18 cellular contexts compared by ENCODE assay signal in the genomic region with DNA sequence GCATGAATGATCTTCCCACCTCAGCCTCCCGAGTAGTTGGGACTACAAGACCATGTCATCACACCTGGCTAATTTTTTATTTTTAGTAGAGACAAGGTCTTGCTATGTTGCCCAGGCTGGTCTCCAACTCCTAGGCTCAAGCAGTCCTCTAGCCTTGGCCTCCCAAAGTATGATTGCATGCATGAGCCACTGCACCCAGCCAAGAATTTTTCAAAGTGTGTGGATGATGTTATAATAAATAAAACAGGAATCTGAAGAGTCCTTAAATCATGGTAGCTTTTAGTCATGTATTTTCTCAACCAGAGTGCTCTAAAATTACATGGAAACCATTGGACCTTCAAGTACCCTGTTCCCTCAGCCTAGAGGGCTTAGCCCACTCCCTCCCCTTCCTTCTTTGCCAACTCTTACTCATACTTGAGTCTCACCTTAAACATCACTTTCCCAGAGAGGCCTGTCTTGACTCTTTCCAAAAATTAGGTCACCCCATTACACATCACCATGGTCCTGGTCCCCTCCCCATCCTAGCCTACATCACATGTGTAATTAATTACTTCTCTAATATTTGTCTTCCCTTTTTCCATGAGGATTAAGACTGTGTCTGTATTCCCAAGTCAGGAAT. TPM values are rescaled to one million over a fixed set of nuclear protein-coding genes. Genes with fewer than 3 reads are reported as not detected.
DNase-seq lines count a peak whose midpoint lies in the region; ATAC-seq, FAIRE-seq and TF ChIP-seq lines count a peak whose summit lies in the region.
"Had no signal": no experiment of that assay in that cellular context is flagged by ENCODE, and none has a peak within 500 bp of the region (broad histone marks: within the 10 kb centered on the region; RNA-seq: fewer than 3 reads in every experiment).

No MANE protein-coding gene starts in this region.

- H3K4me1 Mint-ChIP-seq in immature natural killer cell, result no peaks in the 10 kb centered on the region

- H3K79me2 ChIP-seq in PC-3 (ENCODE audit: low read length) (no peaks in the 10 kb centered on the region), K562 (ENCODE audit: control insufficient read depth, insufficient read depth, low read length) (no peaks in the 10 kb centered on the region), smooth muscle cell (ENCODE audit: low read depth) (no peaks in the 10 kb centered on the region)

- H3F3A ChIP-seq in PC-3 (ENCODE audit: low read length, unreplicated experiment), result no peaks in the 10 kb centered on the region
- no peaks in the 10 kb centered on the region for H3F3A ChIP-seq in smooth muscle cell (ENCODE audit: low read depth)

- CTCF ChIA-PET in PC-3 (lab: Charles Lee), result no interaction called here
- CTCF ChIA-PET in K562 (lab: Yijun Ruan, JAX; ENCODE audit: low intra/inter-chr PET ratio), result interaction anchor here (1.5 kb wide), 1 partner anchor 278 kb away, joined by 6 read pairs; no protein-coding TSS in a partner anchor

- no peaks in the 10 kb centered on the region for H3K36me3 Mint-ChIP-seq in immature natural killer cell
- H3K36me3 Mint-ChIP-seq: CD4-positive, alpha-beta memory T cell had no signal

- no peaks in the 10 kb centered on the region for H3K9me1 ChIP-seq in K562 (ENCODE audit: control insufficient read depth, insufficient read depth, low read length)

- 9% methylated on average over 1 of the region's 1 CpG for WGBS in K562 (ENCODE audit: insufficient coverage, low coverage, missing lambda C conversion rate)
- 58 to 89% methylated on average over 1 of the region's 1 CpG for WGBS in upper lobe of left lung, 2 donors
- WGBS in smooth muscle cell (ENCODE audit: low lambda C conversion rate), result 100% methylated on average over 1 of the region's 1 CpG

- in situ Hi-C loops in K562 (cut with MboI), result no loop called here

- no peak overlapping the region for H3K4me3 ChIP-seq in PC-3 (ENCODE audit: low read length)
- H3K4me3 ChIP-seq in K562, result no peak overlapping the region
- H3K4me3 ChIP-seq in left lung, result no peak overlapping the region
- no peak overlapping the region for H3K4me3 ChIP-seq in upper lobe of left lung
- no peak overlapping the region for H3K4me3 ChIP-seq in smooth muscle cell
- H3K4me3 ChIP-seq: A549, HAP-1 had no signal

- peaks cover 0 to 4% (median 3%) of the 10 kb centered on the region in 3 donors for H3K27me3 Mint-ChIP-seq in immature natural killer cell (ENCODE audit: low read depth in 3 of 3)

- H2AFZ ChIP-seq in PC-3 (ENCODE audit: low read length) (no peak overlapping the region), K562 (ENCODE audit: low read depth, low read length) (no peak overlapping the region), smooth muscle cell (ENCODE audit: low read depth) (no peak overlapping the region)

- no peak for FAIRE-seq in K562 (lab: Jason Lieb, UNC)
- FAIRE-seq: A549, GM19239, H1 had no signal

- H3K27me3 ChIP-seq in PC-3 (ENCODE audit: low read length), result no peaks in the 10 kb centered on the region
- peaks cover 4 to 5% of the 10 kb centered on the region in 2 experiments; a peak in 2 of 5 replicates for H3K27me3 ChIP-seq in K562 (ENCODE audit: control insufficient read depth in 2 of 2, insufficient read depth in 2 of 2, low read length in 2 of 2)
- H3K27me3 ChIP-seq in left lung, result peaks cover 3 to 25% of the 10 kb centered on the region in 2 donors
- no peaks in the 10 kb centered on the region for H3K27me3 ChIP-seq in upper lobe of left lung
- no peaks in the 10 kb centered on the region for H3K27me3 ChIP-seq in smooth muscle cell (ENCODE audit: low read depth)
- H3K27me3 ChIP-seq: BE2C had no signal

- H3K9ac ChIP-seq in PC-3 (ENCODE audit: low read length) (no peak overlapping the region), K562 (ENCODE audit: insufficient read depth in 1 of 2, low read depth in 2 of 2, low read length in 2 of 2) (no peak overlapping the region), smooth muscle cell (ENCODE audit: low read depth) (no peak overlapping the region)

- H3K27ac Mint-ChIP-seq in immature natural killer cell, result peak overlapping the region in 1 of 6 donors; percentile 67

- no peak overlapping the region for H3K4me2 ChIP-seq in PC-3 (ENCODE audit: low read length)
- H3K4me2 ChIP-seq in K562 (ENCODE audit: insufficient read depth, low read length), result no peak overlapping the region
- no peak overlapping the region for H3K4me2 ChIP-seq in smooth muscle cell
- H3K4me2 ChIP-seq: A549 had no signal

- no peak for TF ChIP-seq CTCF in PC-3 (conservative IDR thresholded peaks at IDR 0.05; ENCODE audit: low read depth, low read length)
- TF ChIP-seq CTCF in K562 (IDR thresholded peaks at IDR 0.05 in 2 of 3, conservative IDR thresholded peaks at IDR 0.05 in 1 of 3; ENCODE audit: insufficient read depth in 2 of 3, low read depth in 1 of 3, low read length in 3 of 3), result no peak
- TF ChIP-seq CTCF in left lung (IDR thresholded peaks at IDR 0.05), result no peak
- no peak for TF ChIP-seq CTCF in upper lobe of left lung (IDR thresholded peaks at IDR 0.05)
- TF ChIP-seq CTCF in smooth muscle cell (IDR thresholded peaks at IDR 0.05; ENCODE audit: borderline replicate concordance, insufficient read depth, poor library complexity, severe bottlenecking), result no peak

- no peaks in the 10 kb centered on the region for H3K9me3 Mint-ChIP-seq in immature natural killer cell
- H3K9me3 Mint-ChIP-seq: CD4-positive, alpha-beta memory T cell had no signal

- H3K9me2 ChIP-seq in PC-3 (replicated peaks; ENCODE audit: low read length), result no peaks in the 10 kb centered on the region

- H3K4me1 ChIP-seq in PC-3 (ENCODE audit: insufficient read depth, low read length) (peaks cover 14% of the 10 kb centered on the region), K562 (replicated peaks in 1 of 2; ENCODE audit: control insufficient read depth in 2 of 2, insufficient read depth in 2 of 2, low read length in 2 of 2) (no peaks in the 10 kb centered on the region; a peak in 1 of 5 replicates), left lung (no peaks in the 10 kb centered on the region), upper lobe of left lung (no peaks in the 10 kb centered on the region), smooth muscle cell (ENCODE audit: low read depth) (no peaks in the 10 kb centered on the region)
- H3K4me1 ChIP-seq: BE2C had no signal

- peak; percentile 33 for DNase-seq in PC-3
- no peak for DNase-seq in K562 (ENCODE audit: extremely low read depth in 1 of 4, low spot score in 3 of 4)
- no peak for DNase-seq in left lung
- DNase-seq in upper lobe of left lung, result no peak
- no peak for DNase-seq in OCI-M2 (lab: John Stamatoyannopoulos, UW; ENCODE audit: unreplicated experiment)
- DNase-seq in smooth muscle cell (lab: John Stamatoyannopoulos, UW; ENCODE audit: unreplicated experiment), result no peak
- no peak for DNase-seq in immature natural killer cell
- DNase-seq: BE2C; CD4-positive, alpha-beta memory T cell; DND-41; GDM1 had no signal

- no peak for TF ChIP-seq RAD21 in K562 (CRISPR knock-in tag; conservative IDR thresholded peaks at IDR 0.05 in 1 of 2, IDR thresholded peaks at IDR 0.05 in 1 of 2)

- no TSS peak for BruUV-seq in PC-3 (replicated peaks; lab: Mats Ljungman, UMichigan)
- no TSS peak for BruUV-seq in K562 (replicated peaks; lab: Mats Ljungman, UMichigan)

- intact Hi-C loops in PC-3 (cut with micrococcal nuclease) (loop anchor here (10.0 kb wide), 1 partner anchor 132 kb away; no protein-coding TSS in a partner anchor), K562 (cut with micrococcal nuclease) (loop anchor here (2.0 kb wide), 1 partner anchor 278 kb away; no protein-coding TSS in a partner anchor), left lung (cut with DNase I) (no loop called here)

- H4K20me1 ChIP-seq in PC-3 (ENCODE audit: low read length) (no peaks in the 10 kb centered on the region), K562 (replicated peaks; ENCODE audit: control insufficient read depth, insufficient read depth, low read length) (no peaks in the 10 kb centered on the region), smooth muscle cell (ENCODE audit: low read depth) (no peaks in the 10 kb centered on the region)

- TF ChIP-seq POLR2A in K562 (conservative IDR thresholded peaks at IDR 0.05) (no peak), upper lobe of left lung (IDR thresholded peaks at IDR 0.05) (no peak)

- H3K27ac ChIP-seq in PC-3 (ENCODE audit: low read length) (no peak overlapping the region), K562 (ENCODE audit: extremely low read depth, low read depth, low read length) (no peak overlapping the region), left lung (peak overlapping the region in 1 of 2 donors; percentile 5), upper lobe of left lung (no peak overlapping the region), smooth muscle cell (ENCODE audit: low read depth) (no peak overlapping the region)
- H3K27ac ChIP-seq: A549, C4-2B, HL-60 had no signal

- POLR2A ChIA-PET in PC-3 (lab: Charles Lee; ENCODE audit: unreplicated experiment) (no interaction called here), K562 (lab: Yijun Ruan, JAX) (interaction anchor here (1.0 kb wide), 1 partner anchor 12 kb away, joined by 4 read pairs; no protein-coding TSS in a partner anchor)

- ATAC-seq in PC-3 (no peak), K562 (no peak), left lung (peak; percentile 82), upper lobe of left lung (ENCODE audit: low FRiP score in 2 of 2) (peak; percentile 65 to 78)
- ATAC-seq: A549 had no signal

- TF ChIP-seq EP300 in K562 (IDR thresholded peaks at IDR 0.05; ENCODE audit: low read length) (no peak), upper lobe of left lung (IDR thresholded peaks at IDR 0.05) (peak in 1 of 4 donors; percentile 47)

- H3K36me3 ChIP-seq in PC-3 (ENCODE audit: low read depth, low read length) (no peaks in the 10 kb centered on the region), K562 (ENCODE audit: control insufficient read depth, insufficient read depth, low read length) (no peaks in the 10 kb centered on the region), left lung (no peaks in the 10 kb centered on the region), upper lobe of left lung (no peaks in the 10 kb centered on the region), smooth muscle cell (ENCODE audit: low read depth) (no peaks in the 10 kb centered on the region)
- H3K36me3 ChIP-seq: BE2C, HAP-1 had no signal

- H3K4me3 Mint-ChIP-seq in immature natural killer cell, result no peak overlapping the region

- H3K9me3 ChIP-seq in PC-3 (ENCODE audit: low read length) (no peaks in the 10 kb centered on the region), K562 (replicated peaks; ENCODE audit: control insufficient read depth, insufficient read depth, low read depth, low read length) (no peaks in the 10 kb centered on the region), left lung (no peaks in the 10 kb centered on the region), upper lobe of left lung (no peaks in the 10 kb centered on the region), smooth muscle cell (replicated peaks; ENCODE audit: low read depth) (no peaks in the 10 kb centered on the region)
- H3K9me3 ChIP-seq: A549, BE2C, HAP-1 had no signal

RNA-seq across cellular contexts. Expression of gene BICDL1, which starts 52.2 kb away (rescaled TPM):
- total RNA-seq in PC-3 (2014; rRNA removed), result 3.6 and 5.8 TPM in 2 replicates
- 3.6 and 4.0 TPM in 2 replicates for total RNA-seq in K562 (2011; cell fraction: chromatin; rRNA removed; ENCODE audit: low replicate concordance)
- 1.8 and 2.2 TPM in 2 replicates for total RNA-seq in K562 (2011; cell fraction: nucleolus; rRNA removed)
- total RNA-seq in K562 (2011; cell fraction: nucleoplasm; rRNA removed), result 2.6 and 3.4 TPM in 2 replicates
- total RNA-seq in K562 (2014; rRNA removed), result 0.64 and 0.86 TPM in 2 replicates
- total RNA-seq in K562 (2014; rRNA removed; fragmentation: Illumina TruSeq; extraction: Trizol), result 0.22 and 0.40 TPM in 2 replicates
- total RNA-seq in K562 (2015; rRNA removed; fragmentation: Illumina TruSeq; extraction: Trizol), result 0.57 and 0.58 TPM in 2 replicates
- 0.95 and 1.3 TPM in 2 replicates for total RNA-seq in K562 (2021)
- 1.4 and 1.7 TPM in 2 replicates for polyA plus RNA-seq in K562 (2011; rRNA removed)
- polyA plus RNA-seq in K562 (2011; cell fraction: cytosol; rRNA removed), result 0.95 and 0.99 TPM in 2 replicates
- polyA plus RNA-seq in K562 (2011; cell fraction: nucleus; rRNA removed), result 5.4 and 5.5 TPM in 2 replicates
- polyA plus RNA-seq in K562 (2012), result 0.36 and 0.95 TPM in 2 replicates
- 0.53 and 0.56 TPM in 2 replicates for polyA plus RNA-seq in K562 (2014; fragmentation: Illumina TruSeq; extraction: Trizol)
- polyA plus RNA-seq in K562 (2014; fragmentation: Nextera tagmentation; extraction: Ambion mirVana), result under 1 TPM; 0.06 to 0.07 TPM
- polyA plus RNA-seq in K562 (2014; rRNA removed), result 0.76 and 2.0 TPM in 2 replicates
- polyA minus RNA-seq in K562 (2011; rRNA and poly(A)+ RNA removed), result 0.91 and 1.3 TPM in 2 replicates
- 0.48 and 1.9 TPM in 2 replicates for polyA minus RNA-seq in K562 (2011; cell fraction: cytosol; rRNA and poly(A)+ RNA removed)
- polyA minus RNA-seq in K562 (2011; cell fraction: nucleus; rRNA and poly(A)+ RNA removed), result 0.67 and 0.89 TPM in 2 replicates
- total RNA-seq in left lung, result 10 to 100 TPM; 10.7 to 12.0 TPM
- total RNA-seq in upper lobe of left lung, result 10 to 100 TPM; 10.5 to 21.0 (median 15.9) TPM
- 1.7 and 3.9 TPM in 2 replicates for total RNA-seq in smooth muscle cell
- 0.43 and 0.74 TPM in 2 replicates for polyA plus RNA-seq in smooth muscle cell
- polyA plus RNA-seq in immature natural killer cell, result 1 to 10 TPM in 2 of 3 donors, not detected in 1; 1.0 TPM
- polyA plus RNA-seq: AG04450 had no signal

RNA-seq across cellular contexts. Expression of gene CIT, which starts 59.7 kb away (rescaled TPM):
- total RNA-seq in PC-3 (2014; rRNA removed) (58.9 and 112 TPM in 2 replicates), K562 (2014; rRNA removed) (30.0 and 34.9 TPM in 2 replicates), K562 (2014; rRNA removed; fragmentation: Illumina TruSeq; extraction: Trizol) (20.9 and 23.9 TPM in 2 replicates), K562 (2015; rRNA removed; fragmentation: Illumina TruSeq; extraction: Trizol) (19.0 and 20.9 TPM in 2 replicates), K562 (2021) (37.3 and 46.7 TPM in 2 replicates), left lung (10 to 100 TPM in 1 of 2 donors, 1 to 10 TPM in 1; 7.0 to 21.5 TPM), upper lobe of left lung (100 to 1,000 TPM in 2 of 6 donors, 10 to 100 TPM in 3, 1 to 10 TPM in 1; 7.8 to 185 (median 73.6) TPM), smooth muscle cell (9.1 and 74.2 TPM in 2 replicates)
- total RNA-seq in K562 (2011; cell fraction: chromatin; rRNA removed; ENCODE audit: low replicate concordance), result 193 and 304 TPM in 2 replicates
- 86.6 and 105 TPM in 2 replicates for total RNA-seq in K562 (2011; cell fraction: nucleolus; rRNA removed)
- total RNA-seq in K562 (2011; cell fraction: nucleoplasm; rRNA removed), result 123 and 135 TPM in 2 replicates
- polyA plus RNA-seq in K562 (2011; rRNA removed) (26.0 and 30.8 TPM in 2 replicates), K562 (2014; fragmentation: Illumina TruSeq; extraction: Trizol) (17.8 and 21.3 TPM in 2 replicates), K562 (2014; fragmentation: Nextera tagmentation; extraction: Ambion mirVana) (1 to 10 TPM; 1.1 to 2.4 TPM), K562 (2014; rRNA removed) (25.2 and 28.0 TPM in 2 replicates), smooth muscle cell (2.0 and 3.2 TPM in 2 replicates), immature natural killer cell (under 1 TPM in 1 of 3 donors, not detected in 2; 0.75 TPM)
- 13.6 and 15.8 TPM in 2 replicates for polyA plus RNA-seq in K562 (2011; cell fraction: cytosol; rRNA removed)
- 104 and 133 TPM in 2 replicates for polyA plus RNA-seq in K562 (2011; cell fraction: nucleus; rRNA removed)
- polyA plus RNA-seq in K562 (2012), result 22.1 and 28.0 TPM in 2 replicates
- 51.7 and 64.4 TPM in 2 replicates for polyA minus RNA-seq in K562 (2011; rRNA and poly(A)+ RNA removed)
- polyA minus RNA-seq in K562 (2011; cell fraction: cytosol; rRNA and poly(A)+ RNA removed), result 28.1 and 34.5 TPM in 2 replicates
- polyA minus RNA-seq in K562 (2011; cell fraction: nucleus; rRNA and poly(A)+ RNA removed), result 64.8 and 84.6 TPM in 2 replicates

Comparison
In these comparisons a context has a peak if more than half of its experiments do, and no peak if none do; other contexts are left out.
1. ATAC-seq: peak in left lung (single experiment) and upper lobe of left lung (2 of 2); none in PC-3 (single experiment) and K562 (single experiment).
2. intact Hi-C loops: an anchor here in PC-3 (10.0 kb wide) and K562 (2.0 kb wide); none called in left lung.